ENCODE assay signal across 8 cellular contexts in genomic region chr14:49868720-49869114, GRCh38. TPM values are rescaled to one million over a fixed set of nuclear protein-coding genes. Genes with fewer than 3 reads are reported as not detected.
A peak's percentile ranks its signal among the peaks of the same experiment; 100 is the strongest.
DNase-seq lines count a peak whose midpoint lies in the region; ATAC-seq and TF ChIP-seq lines count a peak whose summit lies in the region.

No MANE protein-coding gene starts in this region.

- in situ Hi-C loops in gastrocnemius medialis (cut with MboI; ENCODE audit: low sequenced_read_pairs in 4 of 4), result loop anchor here in 3 of 4 donors (5.0 to 25.0 kb wide), 7 partner anchors 136 to 669 kb away; partner anchors contain the start of genes MAP4K5 (in 2 of the 3), SOS2 (in 1 of the 3) and VCPKMT (in 1 of the 3)

- no peak for TF ChIP-seq POLR2A in gastrocnemius medialis (IDR thresholded peaks at IDR 0.05)

- intact Hi-C loops in gastrocnemius medialis (cut with DNase I; ENCODE audit: low total_unique reads), result loop anchor here (1.0 to 10.0 kb wide), 4 partner anchors 24 to 906 kb away; partner anchors contain the start of genes DMAC2L, L2HGDH and MAP4K5
- intact Hi-C loops in sciatic nerve (cut with DNase I), result no loop called here

- H3K27me3 ChIP-seq in SJSA1 (replicated peaks), result no peaks in the 10 kb centered on the region
- no peaks in the 10 kb centered on the region for H3K27me3 ChIP-seq in gastrocnemius medialis

- ATAC-seq in gastrocnemius medialis, result peak in 1 of 2 donors; percentile 15
- ATAC-seq in GM21619 (IDR thresholded peaks at IDR 0.05; ENCODE audit: unreplicated experiment), result no peak
- no peak for ATAC-seq in HG03520 (IDR thresholded peaks at IDR 0.05; ENCODE audit: unreplicated experiment)
- no peak for ATAC-seq in sciatic nerve

- TF ChIP-seq CTCF in GM12875 (IDR thresholded peaks at IDR 0.05; ENCODE audit: borderline replicate concordance, insufficient read depth, low read depth, low read length), result no peak
- TF ChIP-seq CTCF in fibroblast of mammary gland (conservative IDR thresholded peaks at IDR 0.05; ENCODE audit: control insufficient read depth, insufficient read depth, low read depth, low read length), result no peak
- no peak for TF ChIP-seq CTCF in gastrocnemius medialis (IDR thresholded peaks at IDR 0.05 in 4 of 5, conservative IDR thresholded peaks at IDR 0.05 in 1 of 5)

- no peaks in the 10 kb centered on the region for H3K9me3 ChIP-seq in SJSA1 (replicated peaks)
- no peaks in the 10 kb centered on the region for H3K9me3 ChIP-seq in gastrocnemius medialis

- H3K4me1 ChIP-seq in SJSA1 (replicated peaks) (peaks cover 11% of the 10 kb centered on the region), gastrocnemius medialis (peaks cover 5 to 7% of the 10 kb centered on the region in 2 donors)

- H3K27ac ChIP-seq in SJSA1 (peak overlapping the region; percentile 31), gastrocnemius medialis (peak overlapping the region; percentile 82 to 96 (median 87))

- DNase-seq in SJSA1 (ENCODE audit: low read depth in 1 of 2, low spot score in 2 of 2) (no peak), fibroblast of mammary gland (ENCODE audit: low read depth) (no peak), gastrocnemius medialis (no peak), sciatic nerve (ENCODE audit: low spot score) (no peak), NCI-H1417 (lab: John Stamatoyannopoulos, UW) (no peak)

- H3K4me3 ChIP-seq in GM12875 (ENCODE audit: low read depth, low read length), result peak overlapping the region; percentile 35
- peak overlapping the region; percentile 44 for H3K4me3 ChIP-seq in SJSA1
- peak overlapping the region; percentile 57 for H3K4me3 ChIP-seq in fibroblast of mammary gland (ENCODE audit: control insufficient read depth, low read depth, low read length)
- H3K4me3 ChIP-seq in gastrocnemius medialis, result peak overlapping the region; percentile 41 to 86 (median 58)

- H3K36me3 ChIP-seq in SJSA1 (no peaks in the 10 kb centered on the region), gastrocnemius medialis (no peaks in the 10 kb centered on the region)

RNA-seq across cellular contexts. Expression of gene NEMF, which starts 16.1 kb away (rescaled TPM):
- 30.4 and 42.7 TPM in 2 replicates for total RNA-seq in SJSA1 (2014; rRNA removed; shearing (Covaris generic))
- total RNA-seq in gastrocnemius medialis, result 10 to 100 TPM; 56.5 to 71.1 (median 65.2) TPM
- 92.4 TPM for total RNA-seq in sciatic nerve

RNA-seq across cellular contexts. Expression of gene ARF6, which starts 24.2 kb away (rescaled TPM):
- total RNA-seq in SJSA1 (2014; rRNA removed; shearing (Covaris generic)), result 60.9 and 61.2 TPM in 2 replicates
- total RNA-seq in gastrocnemius medialis (10 to 100 TPM; 20.7 to 40.0 (median 30.8) TPM), sciatic nerve (46.1 TPM)
